In genomic region chr12:100266802-100267602, GRCh38 we compare ENCODE assay signal across 8 cellular contexts. TPM values are rescaled to one million over a fixed set of nuclear protein-coding genes. Genes with fewer than 3 reads are reported as not detected.
DNase-seq lines count a peak whose midpoint lies in the region; ATAC-seq and TF ChIP-seq lines count a peak whose summit lies in the region.

DEPDC4 (minus strand) TSS chr12:100267079; CDS start chr12:100267076, 3 bp downstream.
SCYL2 (plus strand) TSS chr12:100267177; CDS start chr12:100282971, 15,794 bp downstream.

- under 1% methylated on average over 64 of the region's 64 CpGs for WGBS in liver

- H3K27me3 Mint-ChIP-seq in CD4-positive, CD25-positive, alpha-beta regulatory T cell = peaks cover 4% of the 10 kb centered on the region
- no peaks in the 10 kb centered on the region for H3K27me3 Mint-ChIP-seq in activated CD4-positive, alpha-beta memory T cell treated with anti-CD3 and anti-CD28 coated beads for 36 hours

- intact Hi-C loops in activated CD4-positive, alpha-beta memory T cell treated with anti-CD3 and anti-CD28 coated beads for 36 hours (cut with micrococcal nuclease) = loop anchor here (1.0 to 10.0 kb wide), 7 partner anchors 67 to 1765 kb away; partner anchors contain the start of genes ACTR6, APAF1, BLTP3B and IKBIP

- no peaks in the 10 kb centered on the region for H3K9me3 ChIP-seq in CD4-positive, CD25-positive, alpha-beta regulatory T cell (ENCODE audit: control insufficient read depth in 2 of 2, low read length in 2 of 2)
- no peaks in the 10 kb centered on the region for H3K9me3 ChIP-seq in liver (ENCODE audit: control insufficient read depth in 4 of 4, low read length in 3 of 4)

- TF ChIP-seq RAD21 in liver (IDR thresholded peaks at IDR 0.05) = peak; percentile 28 to 37

- CTCF ChIA-PET in activated CD4-positive, alpha-beta memory T cell treated with anti-CD3 and anti-CD28 coated beads for 36 hours (lab: Charles Lee) = interaction anchor here (0.8 to 1.5 kb wide), 5 partner anchors 67 to 475 kb away, joined by 3 to 4 read pairs (median 4); partner anchors contain the start of gene ACTR6

- POLR2A ChIA-PET in activated CD4-positive, alpha-beta memory T cell treated with anti-CD3 and anti-CD28 coated beads for 36 hours (lab: Charles Lee) = interaction anchor here (3.1 kb wide), 1 partner anchor 66 kb away, joined by 17 read pairs; the partner anchor contains the start of gene ACTR6

- ATAC-seq in CD4-positive, CD25-positive, alpha-beta regulatory T cell (ENCODE audit: low read depth in 2 of 2) = peak; percentile 93 to 94
- ATAC-seq in GM19438 (IDR thresholded peaks at IDR 0.05; ENCODE audit: low read depth, unreplicated experiment) = peak; percentile 90
- ATAC-seq in HG03571 (IDR thresholded peaks at IDR 0.05; ENCODE audit: unreplicated experiment) = peak; percentile 89

- H3K27ac Mint-ChIP-seq in CD4-positive, CD25-positive, alpha-beta regulatory T cell = peak within 1 kb of the TSS; percentile 97 to 100 (median 98)
- H3K27ac Mint-ChIP-seq in activated CD4-positive, alpha-beta memory T cell treated with anti-CD3 and anti-CD28 coated beads for 36 hours = peak within 1 kb of the TSS; percentile 96

- peak within 1 kb of the TSS; percentile 94 for H3K4me3 ChIP-seq in CD4-positive, CD25-positive, alpha-beta regulatory T cell (ENCODE audit: low read depth, low read length)
- H3K4me3 ChIP-seq in liver (ENCODE audit: low read depth in 1 of 3, low read length in 3 of 3) = peak within 1 kb of the TSS; percentile 74 to 92 (median 90)

- peak within 1 kb of the TSS; percentile 97 to 98 for H3K9ac ChIP-seq in liver (ENCODE audit: low read depth in 1 of 2, low read length in 2 of 2)

- H3K4me3 Mint-ChIP-seq in CD4-positive, CD25-positive, alpha-beta regulatory T cell = peak within 1 kb of the TSS; percentile 95 to 100 (median 99)
- peak within 1 kb of the TSS; percentile 94 for H3K4me3 Mint-ChIP-seq in activated CD4-positive, alpha-beta memory T cell treated with anti-CD3 and anti-CD28 coated beads for 36 hours

- H3K4me1 ChIP-seq in CD4-positive, CD25-positive, alpha-beta regulatory T cell (ENCODE audit: control insufficient read depth, insufficient read depth, low read length, poor library complexity, severe bottlenecking) = peaks cover 29% of the 10 kb centered on the region
- H3K4me1 ChIP-seq in liver (ENCODE audit: control insufficient read depth in 4 of 4, insufficient read depth in 4 of 4, low read length in 3 of 4) = peaks cover 3 to 19% (median 18%) of the 10 kb centered on the region in 4 donors

- H3K36me3 ChIP-seq in CD4-positive, CD25-positive, alpha-beta regulatory T cell (ENCODE audit: control insufficient read depth, insufficient read depth, low read length) = no peaks in the 10 kb centered on the region
- H3K36me3 ChIP-seq in liver (ENCODE audit: control insufficient read depth in 4 of 4, insufficient read depth in 3 of 4, low read depth in 1 of 4, low read length in 3 of 4) = no peaks in the 10 kb centered on the region

- H3K27me3 ChIP-seq in CD4-positive, CD25-positive, alpha-beta regulatory T cell (ENCODE audit: control insufficient read depth, insufficient read depth, low read length) = no peaks in the 10 kb centered on the region
- H3K27me3 ChIP-seq in liver (ENCODE audit: control insufficient read depth in 4 of 4, insufficient read depth in 4 of 4, low read length in 3 of 4) = no peaks in the 10 kb centered on the region

- H3K4me1 Mint-ChIP-seq in CD4-positive, CD25-positive, alpha-beta regulatory T cell = peaks cover 22 to 48% (median 31%) of the 10 kb centered on the region in 4 donors
- H3K4me1 Mint-ChIP-seq in activated CD4-positive, alpha-beta memory T cell treated with anti-CD3 and anti-CD28 coated beads for 36 hours (ENCODE audit: low read depth) = peaks cover 24% of the 10 kb centered on the region

- peaks cover 0 to 1% (median 0%) of the 10 kb centered on the region in 7 donors for H3K9me3 Mint-ChIP-seq in CD4-positive, CD25-positive, alpha-beta regulatory T cell
- H3K9me3 Mint-ChIP-seq in activated CD4-positive, alpha-beta memory T cell treated with anti-CD3 and anti-CD28 coated beads for 36 hours = no peaks in the 10 kb centered on the region

- no peak for TF ChIP-seq CTCF in liver (IDR thresholded peaks at IDR 0.05; ENCODE audit: low read depth, low read length, missing input control)

- H3K27ac ChIP-seq in CD4-positive, CD25-positive, alpha-beta regulatory T cell (ENCODE audit: insufficient read depth, low read length, poor library complexity, severe bottlenecking) = peak within 1 kb of the TSS; percentile 92
- peak within 1 kb of the TSS; percentile 94 to 97 for H3K27ac ChIP-seq in liver (ENCODE audit: low read depth in 1 of 2, low read length in 2 of 2)

- peaks cover 3% of the 10 kb centered on the region for H3K36me3 Mint-ChIP-seq in CD4-positive, CD25-positive, alpha-beta regulatory T cell
- no peaks in the 10 kb centered on the region for H3K36me3 Mint-ChIP-seq in activated CD4-positive, alpha-beta memory T cell treated with anti-CD3 and anti-CD28 coated beads for 36 hours

- peak; percentile 90 to 97 (median 95) for DNase-seq in CD4-positive, CD25-positive, alpha-beta regulatory T cell
- DNase-seq in NCI-H774 (lab: John Stamatoyannopoulos, UW) (peak; percentile 93), dermis microvascular lymphatic vessel endothelial cell (ENCODE audit: low read depth in 2 of 2) (peak; percentile 93 to 98)
- DNase-seq in activated CD4-positive, alpha-beta memory T cell treated with anti-CD3 and anti-CD28 coated beads for 36 hours = peak; percentile 95
- DNase-seq in stimulated activated CD4-positive, alpha-beta T cell treated with anti-CD3 and anti-CD28 coated beads, Interleukin-4, amount 100 ng/mL, for 1 hour = peak; percentile 95

TF ChIP-seq in liver, 16 proteins besides CTCF, POLR2A, EP300 and RAD21 (continues in another document):
- TF ChIP-seq TAF1 (conservative IDR thresholded peaks at IDR 0.05) (peak; percentile 73), HNF4A (conservative IDR thresholded peaks at IDR 0.05) (peak in 1 of 2 donors; percentile 57), FOXA1 (IDR thresholded peaks at IDR 0.05) (peak; percentile 41), REST (IDR thresholded peaks at IDR 0.05) (peak; percentile 75), NR2F2 (IDR thresholded peaks at IDR 0.05) (peak; percentile 8), EGR1 (IDR thresholded peaks at IDR 0.05; ENCODE audit: low read depth in 2 of 2) (peak; percentile 99), YY1 (IDR thresholded peaks at IDR 0.05) (peak; percentile 84), ATF3 (IDR thresholded peaks at IDR 0.05) (no peak), MAX (IDR thresholded peaks at IDR 0.05) (no peak), HNF4G (IDR thresholded peaks at IDR 0.05) (no peak), RXRA (IDR thresholded peaks at IDR 0.05) (peak in 1 of 2 donors; percentile 62), JUND (IDR thresholded peaks at IDR 0.05) (peak in 1 of 2 donors; percentile 77)

RNA-seq across cellular contexts. Expression of gene DEPDC4, which starts in this region (rescaled TPM):
- not detected for total RNA-seq in CD4-positive, CD25-positive, alpha-beta regulatory T cell
- polyA plus RNA-seq in CD4-positive, CD25-positive, alpha-beta regulatory T cell = 1 to 10 TPM in 1 of 4 donors, under 1 TPM in 2, not detected in 1; 0.31 to 1.1 (median 0.50) TPM
- 1 to 10 TPM; 2.4 to 3.5 TPM for total RNA-seq in activated CD4-positive, alpha-beta memory T cell treated with anti-CD3 and anti-CD28 coated beads for 36 hours
- total RNA-seq in dermis microvascular lymphatic vessel endothelial cell (0.13 and 0.26 TPM in 2 replicates), liver (1 to 10 TPM; 1.7 to 6.9 TPM)
- 1 to 10 TPM in 1 of 2 donors, under 1 TPM in 1; 0.39 to 2.1 TPM for polyA plus RNA-seq in liver

RNA-seq across cellular contexts. Expression of gene SCYL2, which starts in this region (rescaled TPM):
- total RNA-seq in CD4-positive, CD25-positive, alpha-beta regulatory T cell = 41.8 TPM
- 10 to 100 TPM; 17.0 to 23.4 (median 20.7) TPM for polyA plus RNA-seq in CD4-positive, CD25-positive, alpha-beta regulatory T cell
- 10 to 100 TPM; 24.5 to 26.7 TPM for total RNA-seq in activated CD4-positive, alpha-beta memory T cell treated with anti-CD3 and anti-CD28 coated beads for 36 hours
- total RNA-seq in dermis microvascular lymphatic vessel endothelial cell (33.4 and 38.8 TPM in 2 replicates), liver (10 to 100 TPM; 24.9 to 32.5 TPM)
- polyA plus RNA-seq in liver = 10 to 100 TPM; 10.0 to 12.8 TPM

Comparison
In these comparisons a context has a peak if more than half of its experiments do, and no peak if none do; other contexts are left out.
1. Peak in every context shown above with its lines: DNase-seq, ATAC-seq, H3K4me3 ChIP-seq and H3K27ac ChIP-seq.